26 cellular contexts compared by ENCODE assay signal in the genomic region with DNA sequence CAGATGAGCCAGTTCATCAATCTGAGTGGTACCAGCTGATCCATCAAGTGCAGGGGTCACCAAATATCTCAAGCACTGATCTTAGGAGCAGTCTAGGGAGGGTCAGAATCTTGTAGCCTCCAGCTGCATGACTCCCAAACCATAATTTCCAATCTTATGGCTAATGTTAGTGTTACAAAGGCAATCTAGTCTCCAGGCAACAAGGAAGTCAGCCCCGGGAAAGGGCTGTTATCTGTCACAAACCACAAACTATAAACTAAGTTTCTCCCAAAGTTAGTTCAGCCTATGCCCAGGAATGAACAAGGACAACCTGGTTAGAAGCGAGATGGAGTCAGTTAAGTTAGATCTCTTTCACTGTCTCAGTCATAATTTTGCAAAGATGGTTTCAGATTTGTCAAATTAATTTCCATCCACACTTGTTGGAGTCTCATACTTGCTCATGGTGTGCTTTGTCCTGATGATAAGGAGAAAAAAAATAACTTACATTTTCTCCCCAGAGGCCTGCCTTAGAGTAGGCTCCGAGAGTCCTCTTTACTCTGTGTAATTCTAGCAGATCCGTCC. TPM values are rescaled to one million over a fixed set of nuclear protein-coding genes. Genes with fewer than 3 reads are reported as not detected.
"Had no signal": no experiment of that assay in that cellular context is flagged by ENCODE, and none has a peak within 500 bp of the region (broad histone marks: within the 10 kb centered on the region; RNA-seq: fewer than 3 reads in every experiment).

No MANE protein-coding gene starts in this region.

- ATAC-seq: left cardiac atrium, lower lobe of right lung had no signal

- H3K36me3 Mint-ChIP-seq: activated naive CD4-positive, alpha-beta T cell treated with anti-CD3 and anti-CD28 coated beads, Interleukin-2, amount 10 ng/mL, durations not matched to agents 7 days and 5 days; mesothelial cell of epicardium had no signal

- H3K4me3 Mint-ChIP-seq: activated naive CD4-positive, alpha-beta T cell treated with anti-CD3 and anti-CD28 coated beads, Interleukin-2, amount 10 ng/mL, durations not matched to agents 7 days and 5 days; mesothelial cell of epicardium; nephron progenitor cell had no signal

- H3K9me3 Mint-ChIP-seq: activated naive CD4-positive, alpha-beta T cell treated with anti-CD3 and anti-CD28 coated beads, Interleukin-2, amount 10 ng/mL, durations not matched to agents 7 days and 5 days; mesothelial cell of epicardium; nephron progenitor cell had no signal

- H3K27ac Mint-ChIP-seq: activated naive CD4-positive, alpha-beta T cell treated with anti-CD3 and anti-CD28 coated beads, Interleukin-2, amount 10 ng/mL, durations not matched to agents 7 days and 5 days; mesothelial cell of epicardium; nephron progenitor cell had no signal

- DNase-seq: activated CD4-positive, alpha-beta T cell treated with anti-CD3 and anti-CD28 coated beads for 1 hour; activated CD8-positive, alpha-beta memory T cell treated with anti-CD3 and anti-CD28 coated beads for 24 hours; activated CD8-positive, alpha-beta memory T cell treated with anti-CD3 and anti-CD28 coated beads, Interleukin-2, amount 50 U/mL, for 48 hours; activated effector memory CD4-positive, alpha-beta T cell treated with Interleukin-2 at 50 U/mL for 16 hours; activated naive CD4-positive, alpha-beta T cell treated with anti-CD3 and anti-CD28 coated beads, Interleukin-2, amount 10 ng/mL, durations not matched to agents 7 days and 5 days; activated T-cell treated with anti-CD3 and anti-CD28 coated beads, Interleukin-2, amount 50 U/mL, for 48 hours; effector CD4-positive, alpha-beta T cell; foreskin fibroblast; left cardiac atrium; lower lobe of right lung; nephron progenitor cell; occipital lobe; posterior cingulate gyrus; spleen; stimulated activated naive CD4-positive, alpha-beta T cell; thyroid gland; WERI-Rb-1 had no signal

RNA-seq across cellular contexts. Expression of a gene that starts 49.9 kb away (rescaled TPM):
- total RNA-seq: astrocyte, bronchial epithelial cell, cerebellum, endothelial cell of umbilical vein, esophagus muscularis mucosa, glomerular endothelial cell, left cardiac atrium, lower lobe of right lung, mesothelial cell of epicardium, occipital lobe, spleen, thyroid gland, ureter had no signal
- polyA plus RNA-seq: adipose tissue, endothelial cell of umbilical vein, spleen had no signal
